8 cellular contexts compared by ENCODE assay signal in genomic region chr9:85610074-85610855, GRCh38.
DNase-seq lines count a peak whose midpoint lies in the region; ATAC-seq and TF ChIP-seq lines count a peak whose summit lies in the region.

No MANE protein-coding gene starts in this region.

- WGBS in suprapubic skin = 39% methylated on average over 4 of the region's 4 CpGs

- H3K9me3 ChIP-seq in colonic mucosa (no peaks in the 10 kb centered on the region), left lung (no peaks in the 10 kb centered on the region), suprapubic skin (no peaks in the 10 kb centered on the region)

- no peak for TF ChIP-seq EP300 in suprapubic skin (IDR thresholded peaks at IDR 0.05)

- no peak overlapping the region for H3K27ac ChIP-seq in colonic mucosa
- H3K27ac ChIP-seq in left lung = no peak overlapping the region
- no peak overlapping the region for H3K27ac ChIP-seq in suprapubic skin

- DNase-seq in AG08395 (ENCODE audit: low spot score) (peak; percentile 86), GM12865 (ENCODE audit: low read depth) (peak; percentile 85), MV-4-11 (lab: John Stamatoyannopoulos, UW) (peak; percentile 54), SW480 (ENCODE audit: low spot score) (peak; percentile 64), colonic mucosa (peak; percentile 38), left lung (no peak), suprapubic skin (ENCODE audit: low spot score in 2 of 2) (no peak)

- H3K4me1 ChIP-seq in colonic mucosa (no peaks in the 10 kb centered on the region), left lung (peaks cover 0 to 11% of the 10 kb centered on the region in 2 donors), suprapubic skin (peaks cover 11% of the 10 kb centered on the region)

- H3K9ac ChIP-seq in colonic mucosa (ENCODE audit: low read depth in 2 of 2, low read length in 2 of 2) = no peak overlapping the region

- intact Hi-C loops in colonic mucosa (cut with DNase I) = loop anchor here (5.0 kb wide), 1 partner anchor 1213 kb away; no protein-coding TSS in a partner anchor
- intact Hi-C loops in left lung (cut with DNase I) = no loop called here

- TF ChIP-seq CTCF in GM12865 (IDR thresholded peaks at IDR 0.05; ENCODE audit: insufficient read depth, low read depth, low read length, missing control alignments) (peak; percentile 68), colonic mucosa (IDR thresholded peaks at IDR 0.05) (peak; percentile 75), left lung (IDR thresholded peaks at IDR 0.05) (peak; percentile 70 to 73), suprapubic skin (IDR thresholded peaks at IDR 0.05) (peak; percentile 57 to 68)

- ATAC-seq in HG02610 (IDR thresholded peaks at IDR 0.05; ENCODE audit: unreplicated experiment) (peak; percentile 68), left lung (peak; percentile 91)

- H3K4me3 ChIP-seq in GM12865 (ENCODE audit: low read depth, low read length) = peak overlapping the region; percentile 36
- no peak overlapping the region for H3K4me3 ChIP-seq in colonic mucosa
- H3K4me3 ChIP-seq in left lung = no peak overlapping the region
- no peak overlapping the region for H3K4me3 ChIP-seq in suprapubic skin

- no peaks in the 10 kb centered on the region for H3K27me3 ChIP-seq in colonic mucosa
- no peaks in the 10 kb centered on the region for H3K27me3 ChIP-seq in left lung
- H3K27me3 ChIP-seq in suprapubic skin = no peaks in the 10 kb centered on the region

- no peaks in the 10 kb centered on the region for H3K36me3 ChIP-seq in colonic mucosa
- no peaks in the 10 kb centered on the region for H3K36me3 ChIP-seq in left lung
- no peaks in the 10 kb centered on the region for H3K36me3 ChIP-seq in suprapubic skin

- no peak for TF ChIP-seq POLR2A in suprapubic skin (IDR thresholded peaks at IDR 0.05)

Comparison
In these comparisons a context has a peak if more than half of its experiments do, and no peak if none do; other contexts are left out.
1. DNase-seq: peak in AG08395 (single experiment), GM12865 (single experiment), MV-4-11 (single experiment), SW480 (single experiment) and colonic mucosa (single experiment); none in left lung (0 of 2) and suprapubic skin (0 of 2).
2. Peak in every context shown above with its lines, with median percentiles within 50 percentile points of each other: CTCF ChIP-seq.